ENCODE assay signal across 26 cellular contexts in the genomic region with DNA sequence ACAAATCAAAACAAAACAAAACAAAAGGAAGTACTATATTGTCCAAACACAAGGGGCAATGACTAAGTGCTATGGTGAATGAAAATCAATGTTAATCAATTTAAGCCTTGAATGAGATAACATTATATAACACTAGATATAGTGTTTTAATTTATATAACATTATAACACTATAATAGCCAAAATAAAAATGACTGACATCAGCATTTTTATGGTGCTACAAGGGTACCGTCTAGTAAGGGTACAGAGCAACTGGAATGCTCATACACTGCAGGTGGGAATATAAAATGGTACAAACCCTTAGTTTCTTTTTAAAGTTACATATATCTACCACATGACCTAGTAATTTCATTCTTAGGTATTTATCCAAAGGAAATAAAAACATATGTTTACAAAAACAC.
"Had no signal": no experiment of that assay in that cellular context is flagged by ENCODE, and none has a peak within 500 bp of the region (broad histone marks: within the 10 kb centered on the region; RNA-seq: fewer than 3 reads in every experiment).

No MANE protein-coding gene starts in this region.

- H3K9ac ChIP-seq: KMS-11 had no signal

- DNase-seq: activated CD4-positive, alpha-beta memory T cell treated with anti-CD3 and anti-CD28 coated beads, Interleukin-2, amount 10 ng/mL, durations not matched to agents 7 days and 5 days; activated CD4-positive, alpha-beta T cell treated with anti-CD3 and anti-CD28 coated beads, Interleukin-2, amount 10 ng/mL, durations not matched to agents 7 days and 5 days; activated CD4-positive, CD25-positive, alpha-beta regulatory T cell; activated effector memory CD4-positive, alpha-beta T cell treated with Interleukin-2 at 50 U/mL for 16 hours; activated naive CD4-positive, alpha-beta T cell; activated T-cell treated with anti-CD3 and anti-CD28 coated beads for 4 hours; aorta; caudate nucleus; NCI-H1092; NCI-H1417; NCI-H1694; NCI-H2029; NCI-H2107; NCI-H345; NCI-H510A; NCI-H69; NK-92 treated with Interleukin-12 subunit alpha and Interleukin-12 subunit beta, amount 100 ng/mL, for 24 hours; OCI-M1; Peyer's patch; SHP77; T-helper 2 cell; T1000 had no signal

- H3K9me3 ChIP-seq: breast epithelium, Peyer's patch, SJSA1 had no signal

- H3K36me3 ChIP-seq: breast epithelium, Peyer's patch had no signal

- H3K27me3 ChIP-seq: breast epithelium, Peyer's patch, SJSA1 had no signal

- H3K4me3 ChIP-seq: breast epithelium, Peyer's patch, SJSA1 had no signal

- H3K4me2 ChIP-seq: KMS-11 had no signal

- H3K27ac ChIP-seq: breast epithelium, KMS-11, Peyer's patch, SJSA1, VCaP had no signal
